ENCODE assay signal across 11 cellular contexts in genomic region chr9:127768666-127769065, GRCh38. TPM values are rescaled to one million over a fixed set of nuclear protein-coding genes. Genes with fewer than 3 reads are reported as not detected.
A peak's percentile ranks its signal among the peaks of the same experiment; 100 is the strongest.
DNase-seq lines count a peak whose midpoint lies in the region; ATAC-seq and TF ChIP-seq lines count a peak whose summit lies in the region.
"Had no signal": no experiment of that assay in that cellular context is flagged by ENCODE, and none has a peak within 500 bp of the region (broad histone marks: within the 10 kb centered on the region; RNA-seq: fewer than 3 reads in every experiment).

No MANE protein-coding gene starts in this region.

- no peak overlapping the region for H3K4me3 ChIP-seq in lung
- H3K4me3 ChIP-seq in stomach smooth muscle (ENCODE audit: low read length in 2 of 2) = no peak overlapping the region

- H3K27ac ChIP-seq in lung (ENCODE audit: low read depth in 1 of 2, low read length in 1 of 2) (peak overlapping the region; percentile 78 to 86), stomach smooth muscle (ENCODE audit: low read length) (peak overlapping the region; percentile 41)

- no peak for TF ChIP-seq CTCF in lung (IDR thresholded peaks at IDR 0.05; ENCODE audit: control extremely low read depth, extremely low read depth)

- CTCF ChIA-PET in activated naive CD4-positive, alpha-beta T cell treated with anti-CD3 and anti-CD28 coated beads for 36 hours (lab: Charles Lee) = interaction anchor here (0.6 to 1.8 kb wide), 3 partner anchors 16 to 148 kb away, joined by 4 to 5 read pairs (median 4); partner anchors contain the start of gene TOR2A

- H3K9me3 Mint-ChIP-seq in activated naive CD4-positive, alpha-beta T cell treated with anti-CD3 and anti-CD28 coated beads for 36 hours = no peaks in the 10 kb centered on the region
- no peaks in the 10 kb centered on the region for H3K9me3 Mint-ChIP-seq in activated naive CD8-positive, alpha-beta T cell (ENCODE audit: low read depth)

- H3K4me1 Mint-ChIP-seq in activated naive CD4-positive, alpha-beta T cell treated with anti-CD3 and anti-CD28 coated beads for 36 hours (ENCODE audit: low read depth) = peaks cover 72% of the 10 kb centered on the region
- peaks cover 79% of the 10 kb centered on the region for H3K4me1 Mint-ChIP-seq in activated naive CD8-positive, alpha-beta T cell (ENCODE audit: low read depth)

- 50 to 70% methylated on average over 8 of the region's 8 CpGs for WGBS in lung, 2 donors

- H3K27ac Mint-ChIP-seq in activated naive CD4-positive, alpha-beta T cell treated with anti-CD3 and anti-CD28 coated beads for 36 hours = peak overlapping the region; percentile 51
- H3K27ac Mint-ChIP-seq in activated naive CD8-positive, alpha-beta T cell = peak overlapping the region; percentile 97

- H3K4me1 ChIP-seq in lung (ENCODE audit: control insufficient read depth in 2 of 2, insufficient read depth in 2 of 2, low read length in 2 of 2) (peaks cover 0 to 18% of the 10 kb centered on the region in 2 donors), stomach smooth muscle (ENCODE audit: control insufficient read depth, insufficient read depth, low read length) (peaks cover 22% of the 10 kb centered on the region)

- peaks cover 0 to 9% of the 10 kb centered on the region in 2 donors for H3K36me3 ChIP-seq in lung (ENCODE audit: control insufficient read depth in 2 of 2, insufficient read depth in 2 of 2, low read length in 2 of 2)
- no peaks in the 10 kb centered on the region for H3K36me3 ChIP-seq in stomach smooth muscle (ENCODE audit: control insufficient read depth in 2 of 2, insufficient read depth in 2 of 2, low read length in 2 of 2)

- peaks cover 15% of the 10 kb centered on the region for H3K36me3 Mint-ChIP-seq in activated naive CD4-positive, alpha-beta T cell treated with anti-CD3 and anti-CD28 coated beads for 36 hours (ENCODE audit: low read depth)
- H3K36me3 Mint-ChIP-seq in activated naive CD8-positive, alpha-beta T cell = peaks cover 6% of the 10 kb centered on the region

- H3K9me3 ChIP-seq in lung (ENCODE audit: control insufficient read depth in 2 of 2, insufficient read depth in 1 of 2, low read length in 1 of 2) = no peaks in the 10 kb centered on the region
- H3K9me3 ChIP-seq in stomach smooth muscle (ENCODE audit: control insufficient read depth in 2 of 2, low read length in 2 of 2) = no peaks in the 10 kb centered on the region

- no peak overlapping the region for H3K9ac ChIP-seq in stomach smooth muscle (ENCODE audit: low read length in 2 of 2)

- H3K27me3 Mint-ChIP-seq in activated naive CD4-positive, alpha-beta T cell treated with anti-CD3 and anti-CD28 coated beads for 36 hours (ENCODE audit: low read depth) = no peaks in the 10 kb centered on the region
- H3K27me3 Mint-ChIP-seq in activated naive CD8-positive, alpha-beta T cell = no peaks in the 10 kb centered on the region

- ATAC-seq in lung (ENCODE audit: insufficient read depth, low FRiP score) (no peak), HG03442 (IDR thresholded peaks at IDR 0.05; ENCODE audit: unreplicated experiment) (no peak)
- ATAC-seq: PC-3 had no signal

- no peak for DNase-seq in activated naive CD4-positive, alpha-beta T cell treated with anti-CD3 and anti-CD28 coated beads for 36 hours
- DNase-seq in activated naive CD4-positive, alpha-beta T cell (lab: John Stamatoyannopoulos, UW) = no peak
- DNase-seq in lung (ENCODE audit: low spot score) = no peak
- no peak for DNase-seq in NCI-H2029 (lab: John Stamatoyannopoulos, UW)
- DNase-seq in KG1 (lab: John Stamatoyannopoulos, UW) = no peak
- DNase-seq: NCI-H187 treated with DMSO at 0.1 percent for 48 hours, PC-3, posterior cingulate gyrus had no signal

- no peak overlapping the region for H3K4me3 Mint-ChIP-seq in activated naive CD4-positive, alpha-beta T cell treated with anti-CD3 and anti-CD28 coated beads for 36 hours
- peak overlapping the region; percentile 74 for H3K4me3 Mint-ChIP-seq in activated naive CD8-positive, alpha-beta T cell

- intact Hi-C loops in activated naive CD4-positive, alpha-beta T cell treated with anti-CD3 and anti-CD28 coated beads for 36 hours (cut with micrococcal nuclease) = no loop called here

- H3K27me3 ChIP-seq in lung (ENCODE audit: control insufficient read depth, insufficient read depth) = no peaks in the 10 kb centered on the region
- H3K27me3 ChIP-seq in stomach smooth muscle (ENCODE audit: control insufficient read depth in 1 of 2, insufficient read depth in 2 of 2, low read length in 2 of 2) = peaks cover 0 to 4% of the 10 kb centered on the region in 2 donors

RNA-seq across cellular contexts. Expression of gene SH2D3C, which starts 9.8 kb away (rescaled TPM):
- total RNA-seq in activated naive CD4-positive, alpha-beta T cell treated with anti-CD3 and anti-CD28 coated beads for 36 hours = 10 to 100 TPM; 27.2 to 27.3 TPM
- total RNA-seq in lung = 10 to 100 TPM; 34.5 to 51.5 TPM
- 10 to 100 TPM; 41.0 to 43.0 TPM for polyA plus RNA-seq in lung

RNA-seq across cellular contexts. Expression of gene CDK9, which starts 17.2 kb away (rescaled TPM):
- 10 to 100 TPM; 64.6 to 73.6 TPM for total RNA-seq in activated naive CD4-positive, alpha-beta T cell treated with anti-CD3 and anti-CD28 coated beads for 36 hours
- total RNA-seq in lung = 10 to 100 TPM; 54.9 to 97.9 TPM
- 10 to 100 TPM; 53.9 to 55.9 TPM for polyA plus RNA-seq in lung

RNA-seq across cellular contexts. Expression of gene TOR2A, which starts 33.6 kb away (rescaled TPM):
- total RNA-seq in activated naive CD4-positive, alpha-beta T cell treated with anti-CD3 and anti-CD28 coated beads for 36 hours = 10 to 100 TPM; 11.8 to 12.7 TPM
- 10 to 100 TPM in 1 of 2 donors, 1 to 10 TPM in 1; 8.8 to 19.8 TPM for total RNA-seq in lung
- polyA plus RNA-seq in lung = 10 to 100 TPM; 14.0 to 30.8 TPM

RNA-seq across cellular contexts. Expression of gene FPGS, which starts 34.0 kb away (rescaled TPM):
- total RNA-seq in activated naive CD4-positive, alpha-beta T cell treated with anti-CD3 and anti-CD28 coated beads for 36 hours = 10 to 100 TPM; 67.8 to 73.0 TPM
- 100 to 1,000 TPM in 1 of 2 donors, 10 to 100 TPM in 1; 42.5 to 115 TPM for total RNA-seq in lung
- polyA plus RNA-seq in lung = 10 to 100 TPM; 89.6 to 97.6 TPM

RNA-seq across cellular contexts. Expression of gene TTC16, which starts 52.8 kb away (rescaled TPM):
- under 1 TPM; 0.50 to 0.79 TPM for total RNA-seq in activated naive CD4-positive, alpha-beta T cell treated with anti-CD3 and anti-CD28 coated beads for 36 hours
- total RNA-seq in lung = 1 to 10 TPM; 4.0 to 5.6 TPM
- polyA plus RNA-seq in lung = 1 to 10 TPM; 1.5 TPM
